16 cellular contexts compared by ENCODE assay signal in genomic region chr13:40504641-40505040, GRCh38.
DNase-seq lines count a peak whose midpoint lies in the region; ATAC-seq and TF ChIP-seq lines count a peak whose summit lies in the region.
"Had no signal": no experiment of that assay in that cellular context is flagged by ENCODE, and none has a peak within 500 bp of the region (broad histone marks: within the 10 kb centered on the region; RNA-seq: fewer than 3 reads in every experiment).

No MANE protein-coding gene starts in this region.

- H3K4ac ChIP-seq in trophoblast cell (ENCODE audit: low read depth, low read length): peak overlapping the region; percentile 44

- H3K4me3 ChIP-seq in SK-N-SH (ENCODE audit: low read depth in 2 of 2, low read length in 1 of 2): no peak overlapping the region
- no peak overlapping the region for H3K4me3 ChIP-seq in ascending aorta
- H3K4me3 ChIP-seq in hepatocyte: no peak overlapping the region
- no peak overlapping the region for H3K4me3 ChIP-seq in trophoblast cell (ENCODE audit: low read depth, low read length)
- H3K4me3 ChIP-seq: GM23338 had no signal

- H2BK12ac ChIP-seq in trophoblast cell (ENCODE audit: low read length): peak overlapping the region; percentile 62

- TF ChIP-seq RAD21 in SK-N-SH (IDR thresholded peaks at IDR 0.05; ENCODE audit: low read length): no peak

- DNase-seq in SK-N-SH (no peak), ascending aorta (ENCODE audit: low spot score in 2 of 2) (no peak), hepatocyte (ENCODE audit: low spot score) (no peak), trophoblast cell (no peak)
- no peak for DNase-seq in activated naive CD4-positive, alpha-beta T cell treated with anti-CD3 and anti-CD28 coated beads, Interleukin-2, amount 50 U/mL, for 16 hours
- DNase-seq: C1 segment of cervical spinal cord, MV-4-11, NCI-H1417 treated with DMSO at 0.1 percent for 48 hours, NCI-H2029, NCI-H2171 treated with DMSO at 0.1 percent for 48 hours, NCI-H510A had no signal

- H3K27ac ChIP-seq in SK-N-SH (ENCODE audit: low read depth in 2 of 2, low read length in 1 of 2): peak overlapping the region in 1 of 2 experiments; percentile 85; a peak in 2 of 4 replicates
- peak overlapping the region; percentile 21 to 48 for H3K27ac ChIP-seq in ascending aorta
- peak overlapping the region; percentile 74 for H3K27ac ChIP-seq in hepatocyte
- H3K27ac ChIP-seq in trophoblast cell (ENCODE audit: low read depth, low read length): peak overlapping the region; percentile 77
- H3K27ac ChIP-seq: 22Rv1 had no signal

- 66% methylated on average over 4 of the region's 4 CpGs for WGBS in SK-N-SH (ENCODE audit: low lambda C conversion rate)
- 97% methylated on average over 4 of the region's 4 CpGs for WGBS in hepatocyte (ENCODE audit: low lambda C conversion rate, missing lambda C conversion rate)
- no CpG with 5 or more reads among the region's 4 CpGs for WGBS in trophoblast cell (ENCODE audit: extremely low coverage, insufficient coverage, insufficient read length)

- peaks cover 11% of the 10 kb centered on the region for H3F3A ChIP-seq in SK-N-SH (replicated peaks; ENCODE audit: insufficient read depth)

- H3K27me3 ChIP-seq in SK-N-SH (ENCODE audit: insufficient read depth) (no peaks in the 10 kb centered on the region), ascending aorta (no peaks in the 10 kb centered on the region), hepatocyte (no peaks in the 10 kb centered on the region), trophoblast cell (ENCODE audit: insufficient read depth, low read length) (no peaks in the 10 kb centered on the region)

- H4K91ac ChIP-seq in trophoblast cell (ENCODE audit: low read depth, low read length): peak overlapping the region; percentile 75

- POLR2A ChIA-PET in SK-N-SH (lab: Yijun Ruan, JAX): no interaction called here

- peak overlapping the region; percentile 31; the same call in 1 of the 2 replicates for H3K9ac ChIP-seq in SK-N-SH
- H3K9ac ChIP-seq in trophoblast cell (ENCODE audit: low read length): no peak overlapping the region

- H3K14ac ChIP-seq in trophoblast cell (ENCODE audit: low read length): peak overlapping the region; percentile 75

- no peak overlapping the region for H3K18ac ChIP-seq in trophoblast cell (ENCODE audit: low read length)

- H3K4me2 ChIP-seq in SK-N-SH (peak overlapping the region; percentile 24), hepatocyte (no peak overlapping the region), trophoblast cell (ENCODE audit: low read length) (no peak overlapping the region)
- H3K4me2 ChIP-seq: GM23338 had no signal

- no peak for TF ChIP-seq EP300 in SK-N-SH (IDR thresholded peaks at IDR 0.05; ENCODE audit: borderline replicate concordance in 1 of 2, low read depth in 1 of 2, low read length in 1 of 2)

- peak overlapping the region; percentile 77 for H2BK120ac ChIP-seq in trophoblast cell (ENCODE audit: insufficient read depth, low read length, poor library complexity)

- H4K20me1 ChIP-seq in SK-N-SH (ENCODE audit: insufficient read depth) (no peaks in the 10 kb centered on the region), hepatocyte (ENCODE audit: insufficient read depth, poor library complexity, severe bottlenecking) (no peaks in the 10 kb centered on the region)

- no peak overlapping the region for H4K12ac ChIP-seq in trophoblast cell (ENCODE audit: low read depth, low read length)

- H2AK5ac ChIP-seq in trophoblast cell (ENCODE audit: low read length): peak overlapping the region; percentile 45

- H3K79me2 ChIP-seq in SK-N-SH (ENCODE audit: insufficient read depth): no peaks in the 10 kb centered on the region
- no peaks in the 10 kb centered on the region for H3K79me2 ChIP-seq in hepatocyte
- peaks cover 1% of the 10 kb centered on the region for H3K79me2 ChIP-seq in trophoblast cell (ENCODE audit: control insufficient read depth, insufficient read depth, low read length, poor library complexity)

- TF ChIP-seq CTCF in SK-N-SH (IDR thresholded peaks at IDR 0.05): no peak
- no peak for TF ChIP-seq CTCF in ascending aorta (IDR thresholded peaks at IDR 0.05)
- TF ChIP-seq CTCF in hepatocyte (IDR thresholded peaks at IDR 0.05; ENCODE audit: poor library complexity): no peak

- peaks cover 0 to 16% of the 10 kb centered on the region in 2 experiments; a peak in 1 of 4 replicates for H3K4me1 ChIP-seq in SK-N-SH (ENCODE audit: control insufficient read depth in 1 of 2, insufficient read depth in 2 of 2, low read depth in 1 of 2, low read length in 1 of 2)
- H3K4me1 ChIP-seq in ascending aorta: peaks cover 0 to 9% of the 10 kb centered on the region in 2 donors
- H3K4me1 ChIP-seq in hepatocyte (ENCODE audit: insufficient read depth): peaks cover 6% of the 10 kb centered on the region
- H3K4me1 ChIP-seq in trophoblast cell (ENCODE audit: control insufficient read depth in 1 of 2, insufficient read depth in 2 of 2, low read length in 2 of 2): peaks cover 9 to 12% of the 10 kb centered on the region in 2 experiments

- CTCF ChIA-PET in SK-N-SH (lab: Yijun Ruan, JAX): no interaction called here

- no peaks in the 10 kb centered on the region for H3K9me3 ChIP-seq in SK-N-SH
- no peaks in the 10 kb centered on the region for H3K9me3 ChIP-seq in ascending aorta
- no peaks in the 10 kb centered on the region for H3K9me3 ChIP-seq in hepatocyte (ENCODE audit: low read depth)
- no peaks in the 10 kb centered on the region for H3K9me3 ChIP-seq in trophoblast cell (ENCODE audit: insufficient read depth, low read depth, low read length)

- ATAC-seq in SK-N-SH treated with all-trans-retinoic acid at 6 μM for 48 hours (no peak), GM21723 (IDR thresholded peaks at IDR 0.05; ENCODE audit: unreplicated experiment) (no peak), GM19467 (IDR thresholded peaks at IDR 0.05; ENCODE audit: unreplicated experiment) (no peak)
- ATAC-seq: GM23338 had no signal

- peaks cover 7% of the 10 kb centered on the region for H3K79me1 ChIP-seq in trophoblast cell (ENCODE audit: low read length)

- intact Hi-C loops in ascending aorta (cut with DNase I): no loop called here

- H3K9me2 ChIP-seq in SK-N-SH: no peaks in the 10 kb centered on the region
- no peaks in the 10 kb centered on the region for H3K9me2 ChIP-seq in hepatocyte (replicated peaks; ENCODE audit: insufficient read depth)

- H3K36me3 ChIP-seq in SK-N-SH (replicated peaks in 1 of 2; ENCODE audit: control insufficient read depth in 1 of 2, insufficient read depth in 2 of 2, low read length in 1 of 2) (no peaks in the 10 kb centered on the region), ascending aorta (no peaks in the 10 kb centered on the region), hepatocyte (replicated peaks; ENCODE audit: insufficient read depth, low read depth) (no peaks in the 10 kb centered on the region), trophoblast cell (ENCODE audit: control insufficient read depth in 1 of 2, insufficient read depth in 2 of 2, low read length in 2 of 2) (no peaks in the 10 kb centered on the region)

- H2AFZ ChIP-seq in SK-N-SH (ENCODE audit: low read depth) (no peak overlapping the region), hepatocyte (no peak overlapping the region), trophoblast cell (ENCODE audit: insufficient read depth, low read length, poor library complexity) (no peak overlapping the region)
- H2AFZ ChIP-seq: GM23338 had no signal

- H4K8ac ChIP-seq in trophoblast cell (ENCODE audit: low read depth, low read length): peak overlapping the region; percentile 44

- no peak overlapping the region for H3K23ac ChIP-seq in trophoblast cell (ENCODE audit: low read length)

- peak overlapping the region; percentile 74 for H2BK5ac ChIP-seq in trophoblast cell (ENCODE audit: low read depth, low read length, poor library complexity)

TF ChIP-seq in SK-N-SH, 30 proteins besides CTCF, POLR2A, EP300 and RAD21 (continues in another document):
- no peak for TF ChIP-seq NFIC (IDR thresholded peaks at IDR 0.05; ENCODE audit: borderline replicate concordance)
- no peak for TF ChIP-seq JUND (IDR thresholded peaks at IDR 0.05)
- TF ChIP-seq ELF1 (IDR thresholded peaks at IDR 0.05): no peak
- TF ChIP-seq PBX3 (IDR thresholded peaks at IDR 0.05): no peak
- TF ChIP-seq POLR2AphosphoS5 (IDR thresholded peaks at IDR 0.05; ENCODE audit: low read depth, low read length): no peak
- TF ChIP-seq MXI1 (IDR thresholded peaks at IDR 0.05; ENCODE audit: low read depth, low read length): no peak
- no peak for TF ChIP-seq RFX5 (IDR thresholded peaks at IDR 0.05; ENCODE audit: low read length)
- TF ChIP-seq CHD2 (IDR thresholded peaks at IDR 0.05; ENCODE audit: low read length, partially characterized antibody): no peak
- TF ChIP-seq SIN3A (IDR thresholded peaks at IDR 0.05; ENCODE audit: borderline replicate concordance, low read depth, low read length): no peak

TF ChIP-seq in SK-N-SH treated with all-trans-retinoic acid at 6 μM for 48 hours, 23 proteins besides CTCF, POLR2A, EP300 and RAD21 (continues in another document):
- TF ChIP-seq PATZ1 (CRISPR knock-in tag; IDR thresholded peaks at IDR 0.05; ENCODE audit: borderline replicate concordance): no peak
- TF ChIP-seq ZFP3 (CRISPR knock-in tag; IDR thresholded peaks at IDR 0.05): no peak
- TF ChIP-seq ZC3H10 (CRISPR knock-in tag; IDR thresholded peaks at IDR 0.05): no peak
- no peak for TF ChIP-seq ESRRG (CRISPR knock-in tag; IDR thresholded peaks at IDR 0.05)
- no peak for TF ChIP-seq CREB5 (CRISPR knock-in tag; IDR thresholded peaks at IDR 0.05; ENCODE audit: low read depth)
